In genomic region chr5:119285070-119285916, GRCh38 we compare ENCODE assay signal across 11 cellular contexts.
DNase-seq lines count a peak whose midpoint lies in the region; ATAC-seq and TF ChIP-seq lines count a peak whose summit lies in the region.
"Had no signal": no experiment of that assay in that cellular context is flagged by ENCODE, and none has a peak within 500 bp of the region (broad histone marks: within the 10 kb centered on the region; RNA-seq: fewer than 3 reads in every experiment).

No MANE protein-coding gene starts in this region.

- WGBS in IMR-90 (ENCODE audit: extremely low coverage in 2 of 2, insufficient read length in 1 of 2), 2 experiments, result no CpG with 5 or more reads among the region's 5 CpGs

- no peak overlapping the region for H3K4ac ChIP-seq in IMR-90 (ENCODE audit: low read depth, low read length)

- H3K27ac ChIP-seq in CD8-positive, alpha-beta T cell (ENCODE audit: low read depth, low read length), result no peak overlapping the region
- H3K27ac ChIP-seq in IMR-90 (ENCODE audit: insufficient read depth, low read length), result no peak overlapping the region

- H3K9me3 Mint-ChIP-seq in CD8-positive, alpha-beta T cell, result no peaks in the 10 kb centered on the region
- H3K9me3 Mint-ChIP-seq in central memory CD8-positive, alpha-beta T cell, result no peaks in the 10 kb centered on the region
- H3K9me3 Mint-ChIP-seq in natural killer cell treated with Interleukin-12 subunit alpha and Interleukin-12 subunit beta and Interleukin-15 and Interleukin-18, amount 100 ng/mL, for 72 hours, result peaks cover under 1% of the 10 kb centered on the region

- no peak overlapping the region for H2BK15ac ChIP-seq in IMR-90 (ENCODE audit: low read depth, low read length)

- TF ChIP-seq RAD21 in IMR-90 (IDR thresholded peaks at IDR 0.05; ENCODE audit: low read length), result no peak

- BruUV-seq in IMR-90 (replicated peaks; lab: Mats Ljungman, UMichigan), result no TSS peak

- H4K20me1 ChIP-seq in IMR-90 (ENCODE audit: insufficient read depth, low read length), result no peaks in the 10 kb centered on the region

- H3K4me2 ChIP-seq in IMR-90 (ENCODE audit: low read depth, low read length), result no peak overlapping the region

- H2BK120ac ChIP-seq in IMR-90 (ENCODE audit: low read depth, low read length), result no peak overlapping the region

- no peak for TF ChIP-seq POLR2A in IMR-90 (IDR thresholded peaks at IDR 0.05; ENCODE audit: low read depth, low read length)

- no peak overlapping the region for H3K18ac ChIP-seq in IMR-90 (ENCODE audit: low read depth, low read length)

- peaks cover 100% of the 10 kb centered on the region for H3K4me1 Mint-ChIP-seq in CD8-positive, alpha-beta T cell (ENCODE audit: low read depth)
- H3K4me1 Mint-ChIP-seq in central memory CD8-positive, alpha-beta T cell, result peaks cover 86% of the 10 kb centered on the region
- peaks cover 86 to 95% of the 10 kb centered on the region in 2 donors for H3K4me1 Mint-ChIP-seq in natural killer cell treated with Interleukin-12 subunit alpha and Interleukin-12 subunit beta and Interleukin-15 and Interleukin-18, amount 100 ng/mL, for 72 hours (ENCODE audit: low read depth in 2 of 2)

- no peak overlapping the region for H2AK9ac ChIP-seq in IMR-90 (replicated peaks; ENCODE audit: low read depth, low read length, poor library complexity)

- H2BK20ac ChIP-seq in IMR-90 (ENCODE audit: low read depth, low read length), result no peak overlapping the region

- H3K27me3 Mint-ChIP-seq in CD8-positive, alpha-beta T cell (ENCODE audit: low read depth), result no peaks in the 10 kb centered on the region
- H3K27me3 Mint-ChIP-seq in central memory CD8-positive, alpha-beta T cell, result no peaks in the 10 kb centered on the region
- no peaks in the 10 kb centered on the region for H3K27me3 Mint-ChIP-seq in natural killer cell treated with Interleukin-12 subunit alpha and Interleukin-12 subunit beta and Interleukin-15 and Interleukin-18, amount 100 ng/mL, for 72 hours

- dilution Hi-C loops in IMR-90 (cut with HindIII; ENCODE audit: low sequenced_read_pairs, unreplicated experiment), result no loop called here

- peaks cover 6% of the 10 kb centered on the region for H3K36me3 ChIP-seq in CD8-positive, alpha-beta T cell (ENCODE audit: insufficient read depth, low read length)
- H3K36me3 ChIP-seq in IMR-90 (ENCODE audit: control insufficient read depth, insufficient read depth, low read length), result 0 out of 2 replicates have a peak, but pooled peaks cover 2% of the 10 kb centered on the region

- H3K23ac ChIP-seq in IMR-90 (ENCODE audit: low read depth, low read length), result no peak overlapping the region

- H3K9me1 ChIP-seq in IMR-90 (ENCODE audit: insufficient read depth, low read length), result peaks cover 5% of the 10 kb centered on the region

- no peak overlapping the region for H4K5ac ChIP-seq in IMR-90 (ENCODE audit: low read depth, low read length)

- H3K4me3 ChIP-seq in CD8-positive, alpha-beta T cell (ENCODE audit: low read depth, low read length), result no peak overlapping the region
- H3K4me3 ChIP-seq in IMR-90 (ENCODE audit: insufficient read depth, low read depth, low read length), result no peak overlapping the region

- no peaks in the 10 kb centered on the region for H3K9me3 ChIP-seq in CD8-positive, alpha-beta T cell (ENCODE audit: low read length)
- no peaks in the 10 kb centered on the region for H3K9me3 ChIP-seq in IMR-90 (ENCODE audit: control insufficient read depth, insufficient read depth, low read length)

- H2AFZ ChIP-seq in IMR-90 (replicated peaks; ENCODE audit: low read length, poor library complexity), result no peak overlapping the region

- peak overlapping the region; percentile 57 for H3K4me3 Mint-ChIP-seq in CD8-positive, alpha-beta T cell
- peak overlapping the region; percentile 36 for H3K4me3 Mint-ChIP-seq in central memory CD8-positive, alpha-beta T cell
- H3K4me3 Mint-ChIP-seq in natural killer cell treated with Interleukin-12 subunit alpha and Interleukin-12 subunit beta and Interleukin-15 and Interleukin-18, amount 100 ng/mL, for 72 hours, result no peak overlapping the region

- H3K56ac ChIP-seq in IMR-90 (ENCODE audit: extremely low read depth, insufficient read depth, low read length), result no peak overlapping the region

- intact Hi-C loops in CD8-positive, alpha-beta T cell (cut with DNase I, micrococcal nuclease), result loop anchor here in 1 of 2 experiments (2.0 kb wide), 1 partner anchor 16 kb away; no protein-coding TSS in a partner anchor
- intact Hi-C loops in IMR-90 (cut with micrococcal nuclease), result no loop called here

- peak; percentile 47 for ATAC-seq in CD8-positive, alpha-beta T cell
- peak; percentile 50 for ATAC-seq in IMR-90 (ENCODE audit: low read depth)
- ATAC-seq in central memory CD8-positive, alpha-beta T cell (replicated peaks; ENCODE audit: extremely low read depth, poor library complexity, severe bottlenecking), result no peak
- no peak for ATAC-seq in natural killer cell treated with Interleukin-12 subunit alpha and Interleukin-12 subunit beta and Interleukin-15 and Interleukin-18, amount 100 ng/mL, for 72 hours
- ATAC-seq in HG03565 (IDR thresholded peaks at IDR 0.05; ENCODE audit: unreplicated experiment), result no peak
- no peak for ATAC-seq in HG02610 (IDR thresholded peaks at IDR 0.05; ENCODE audit: unreplicated experiment)

- H3K27ac Mint-ChIP-seq in CD8-positive, alpha-beta T cell, result peak overlapping the region; percentile 97
- H3K27ac Mint-ChIP-seq in central memory CD8-positive, alpha-beta T cell (ENCODE audit: low read depth), result peak overlapping the region; percentile 88
- peak overlapping the region; percentile 93 to 99 for H3K27ac Mint-ChIP-seq in natural killer cell treated with Interleukin-12 subunit alpha and Interleukin-12 subunit beta and Interleukin-15 and Interleukin-18, amount 100 ng/mL, for 72 hours

- CTCF ChIA-PET in CD8-positive, alpha-beta T cell (lab: Charles Lee), result interaction anchor here (1.0 to 1.6 kb wide), 4 partner anchors 10 to 126 kb away, joined by 3 to 4 read pairs (median 3); no protein-coding TSS in a partner anchor
- CTCF ChIA-PET in IMR-90 (lab: Yijun Ruan, JAX), result interaction anchor here (0.7 to 1.0 kb wide), 2 partner anchors 11 to 39 kb away, joined by 3 to 4 read pairs; no protein-coding TSS in a partner anchor

- H3K36me3 Mint-ChIP-seq in CD8-positive, alpha-beta T cell, result peaks cover 39% of the 10 kb centered on the region
- H3K36me3 Mint-ChIP-seq in central memory CD8-positive, alpha-beta T cell (ENCODE audit: insufficient read depth), result peaks cover 22% of the 10 kb centered on the region
- peaks cover 8% of the 10 kb centered on the region for H3K36me3 Mint-ChIP-seq in natural killer cell treated with Interleukin-12 subunit alpha and Interleukin-12 subunit beta and Interleukin-15 and Interleukin-18, amount 100 ng/mL, for 72 hours

- no peak overlapping the region for H2AK5ac ChIP-seq in IMR-90 (ENCODE audit: low read depth, low read length)

- no peaks in the 10 kb centered on the region for H3K27me3 ChIP-seq in CD8-positive, alpha-beta T cell (ENCODE audit: insufficient read depth, low read length)
- no peaks in the 10 kb centered on the region for H3K27me3 ChIP-seq in IMR-90 (ENCODE audit: control insufficient read depth, insufficient read depth, low read length)

- DNase-seq in CD8-positive, alpha-beta T cell, result no peak
- DNase-seq in IMR-90 (no peak), retina (no peak)
- no peak for DNase-seq in central memory CD8-positive, alpha-beta T cell (ENCODE audit: low spot score in 2 of 2)
- no peak for DNase-seq in natural killer cell treated with Interleukin-12 subunit alpha and Interleukin-12 subunit beta and Interleukin-15 and Interleukin-18, amount 100 ng/mL, for 72 hours (ENCODE audit: low spot score)
- DNase-seq: activated CD4-positive, alpha-beta T cell treated with anti-CD3 and anti-CD28 coated beads for 4 hours; DMS79; NCI-H524; SIG-M5 had no signal

- no peak overlapping the region; the same call in 1 of the 2 replicates for H3K14ac ChIP-seq in IMR-90 (replicated peaks; ENCODE audit: low read depth, low read length)

- peaks cover 20 to 28% of the 10 kb centered on the region in 2 experiments for H3K79me1 ChIP-seq in IMR-90 (ENCODE audit: low read depth in 1 of 2, low read length in 2 of 2)

- H4K91ac ChIP-seq in IMR-90 (ENCODE audit: insufficient read depth, low read depth, low read length), result no peak overlapping the region

- no peak for TF ChIP-seq CTCF in CD8-positive, alpha-beta T cell (IDR thresholded peaks at IDR 0.05)
- no peak for TF ChIP-seq CTCF in IMR-90 (conservative IDR thresholded peaks at IDR 0.05; ENCODE audit: low read depth, low read length)

- in situ Hi-C loops in IMR-90 (cut with MboI; ENCODE audit: low sequenced_read_pairs), result no loop called here

- no peak overlapping the region for H3K9ac ChIP-seq in IMR-90 (ENCODE audit: low read depth, low read length)

- no peak overlapping the region for H2BK5ac ChIP-seq in IMR-90 (ENCODE audit: low read depth, low read length, poor library complexity, severe bottlenecking)

- no peak overlapping the region; a peak in 1 of 4 replicates for H4K8ac ChIP-seq in IMR-90 (ENCODE audit: low read depth in 2 of 2, low read length in 2 of 2)

- POLR2A ChIA-PET in CD8-positive, alpha-beta T cell (lab: Charles Lee), result interaction anchor here (0.7 to 1.6 kb wide), 2 partner anchors 14 to 30 kb away, joined by 3 read pairs; no protein-coding TSS in a partner anchor
- POLR2A ChIA-PET in IMR-90 (lab: Charles Lee; ENCODE audit: unreplicated experiment), result no interaction called here

- H3K4me1 ChIP-seq in CD8-positive, alpha-beta T cell (ENCODE audit: insufficient read depth, low read length), result peaks cover 99% of the 10 kb centered on the region
- peaks cover 10% of the 10 kb centered on the region for H3K4me1 ChIP-seq in IMR-90 (ENCODE audit: control insufficient read depth, insufficient read depth, low read length)

TF ChIP-seq in IMR-90, 13 proteins besides CTCF, POLR2A, EP300 and RAD21:
- TF ChIP-seq CHD1 (IDR thresholded peaks at IDR 0.05; ENCODE audit: low read depth, low read length) (no peak), MAFK (IDR thresholded peaks at IDR 0.05; ENCODE audit: low read depth, low read length) (peak; percentile 19; the same call in 1 of the 2 replicates)

Comparison
In these comparisons a context has a peak if more than half of its experiments do, and no peak if none do; other contexts are left out.
1. ATAC-seq: peak in CD8-positive, alpha-beta T cell (single experiment) and IMR-90 (single experiment); none in central memory CD8-positive, alpha-beta T cell (single experiment), natural killer cell treated with Interleukin-12 subunit alpha and Interleukin-12 subunit beta and Interleukin-15 and Interleukin-18, amount 100 ng/mL, for 72 hours (0 of 2), HG03565 (single experiment) and HG02610 (single experiment).
2. Peak in every context shown above with its lines, with median percentiles within 50 percentile points of each other: H3K27ac Mint-ChIP-seq.